ENCODE assay signal across 26 cellular contexts in genomic region chr19:11175920-11176319, GRCh38.
"Had no signal": no experiment of that assay in that cellular context is flagged by ENCODE, and none has a peak within 500 bp of the region (broad histone marks: within the 10 kb centered on the region; RNA-seq: fewer than 3 reads in every experiment).

No MANE protein-coding gene starts in this region.

- ATAC-seq: gastrocnemius medialis; heart left ventricle; left ventricle myocardium superior; lower lobe of right lung; natural killer cell treated with Interleukin-12 subunit alpha and Interleukin-12 subunit beta and Interleukin-15 and Interleukin-18, amount 100 ng/mL, for 72 hours; sciatic nerve; stimulated activated effector memory CD8-positive, alpha-beta T cell treated with anti-CD3 and anti-CD28 coated beads, Interleukin-12 subunit alpha, Interleukin-12 subunit beta, amount 100 ng/mL, for 72 hours had no signal

- H3K27ac Mint-ChIP-seq: dendritic cell treated with granulocyte-macrophage colony-stimulating factor and Interleukin-4, amounts not matched to agents 40 ng/mL and 50 ng/mL, for 4 days; immature natural killer cell; memory B cell; natural killer cell treated with Interleukin-12 subunit alpha and Interleukin-12 subunit beta and Interleukin-15 and Interleukin-18, amount 100 ng/mL, for 72 hours; stimulated activated effector memory CD8-positive, alpha-beta T cell treated with anti-CD3 and anti-CD28 coated beads, Interleukin-12 subunit alpha, Interleukin-12 subunit beta, amount 100 ng/mL, for 72 hours; type B pancreatic cell had no signal

- H3K4me1 ChIP-seq: prostate gland had no signal

- H3K27me3 ChIP-seq: colonic mucosa, gastrocnemius medialis, heart left ventricle, right atrium auricular region, stomach, thyroid gland had no signal

- H3K4me1 Mint-ChIP-seq: central memory CD8-positive, alpha-beta T cell; immature natural killer cell; neural crest cell had no signal

- H3K9me3 Mint-ChIP-seq: central memory CD8-positive, alpha-beta T cell; dendritic cell treated with granulocyte-macrophage colony-stimulating factor and Interleukin-4, amounts not matched to agents 40 ng/mL and 50 ng/mL, for 4 days; immature natural killer cell; memory B cell; natural killer cell treated with Interleukin-12 subunit alpha and Interleukin-12 subunit beta and Interleukin-15 and Interleukin-18, amount 100 ng/mL, for 72 hours; neural crest cell; stimulated activated effector memory CD8-positive, alpha-beta T cell treated with anti-CD3 and anti-CD28 coated beads, Interleukin-12 subunit alpha, Interleukin-12 subunit beta, amount 100 ng/mL, for 72 hours; type B pancreatic cell had no signal

- H3K9me3 ChIP-seq: colonic mucosa, gastrocnemius medialis, heart left ventricle, lower lobe of right lung, prostate gland, right atrium auricular region, stomach, thyroid gland had no signal

- H3K36me3 Mint-ChIP-seq: immature natural killer cell; memory B cell; natural killer cell treated with Interleukin-12 subunit alpha and Interleukin-12 subunit beta and Interleukin-15 and Interleukin-18, amount 100 ng/mL, for 72 hours; stimulated activated effector memory CD8-positive, alpha-beta T cell treated with anti-CD3 and anti-CD28 coated beads, Interleukin-12 subunit alpha, Interleukin-12 subunit beta, amount 100 ng/mL, for 72 hours had no signal

- H3K27ac ChIP-seq: colonic mucosa, gastrocnemius medialis, lower lobe of right lung, prostate gland, right atrium auricular region, thyroid gland had no signal

- H3K4me3 Mint-ChIP-seq: central memory CD8-positive, alpha-beta T cell; dendritic cell treated with granulocyte-macrophage colony-stimulating factor and Interleukin-4, amounts not matched to agents 40 ng/mL and 50 ng/mL, for 4 days; immature natural killer cell; memory B cell; natural killer cell treated with Interleukin-12 subunit alpha and Interleukin-12 subunit beta and Interleukin-15 and Interleukin-18, amount 100 ng/mL, for 72 hours; neural crest cell; stimulated activated effector memory CD8-positive, alpha-beta T cell treated with anti-CD3 and anti-CD28 coated beads, Interleukin-12 subunit alpha, Interleukin-12 subunit beta, amount 100 ng/mL, for 72 hours; type B pancreatic cell had no signal

- H3K4me3 ChIP-seq: colonic mucosa, gastrocnemius medialis, heart left ventricle, lower lobe of right lung, prostate gland, right atrium auricular region, stomach, thyroid gland had no signal

- DNase-seq: colonic mucosa; effector memory CD4-positive, alpha-beta T cell; erythroblast; gastrocnemius medialis; heart left ventricle; hypothalamus; immature natural killer cell; islet precursor cell; kidney glomerular epithelial cell; left ventricle myocardium superior; lower lobe of right lung; stimulated activated CD4-positive, alpha-beta T cell treated with anti-CD3 and anti-CD28 coated beads, Interleukin-2, amount 100 ng/mL, for 24 hours; stimulated activated CD4-positive, alpha-beta T cell treated with anti-CD3 and anti-CD28 coated beads, Interleukin-4, amount 100 ng/mL, for 24 hours; stimulated activated naive CD4-positive, alpha-beta T cell treated with Interleukin-2 at 50 U/mL for 16 hours; stomach; thyroid gland had no signal

- H3K27me3 Mint-ChIP-seq: central memory CD8-positive, alpha-beta T cell; dendritic cell treated with granulocyte-macrophage colony-stimulating factor and Interleukin-4, amounts not matched to agents 40 ng/mL and 50 ng/mL, for 4 days; natural killer cell treated with Interleukin-12 subunit alpha and Interleukin-12 subunit beta and Interleukin-15 and Interleukin-18, amount 100 ng/mL, for 72 hours; type B pancreatic cell had no signal

- H3K36me3 ChIP-seq: colonic mucosa had no signal
